9 cellular contexts compared by ENCODE assay signal in the genomic region with DNA sequence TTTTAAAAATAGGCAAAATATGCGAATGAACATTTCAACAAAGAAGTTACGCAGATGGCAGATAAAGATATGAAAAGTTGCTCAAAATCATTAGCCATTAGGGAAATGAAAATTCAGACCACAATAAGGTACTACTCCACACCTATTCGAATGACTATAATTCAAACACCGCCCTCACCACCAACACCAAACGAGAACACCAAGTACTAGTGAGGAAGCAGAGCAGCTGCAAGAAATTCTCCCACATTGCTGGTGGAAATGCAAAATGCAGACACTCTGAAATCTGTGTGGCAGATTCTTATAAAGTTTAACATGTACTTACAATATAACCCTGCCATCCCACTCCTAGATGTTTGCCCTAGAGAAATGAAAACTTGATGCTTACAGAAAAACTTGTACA.
"Had no signal": no experiment of that assay in that cellular context is flagged by ENCODE, and none has a peak within 500 bp of the region (broad histone marks: within the 10 kb centered on the region; RNA-seq: fewer than 3 reads in every experiment).

No MANE protein-coding gene starts in this region.

- H3K4me3 Mint-ChIP-seq: GM23338, H9, IgD-negative memory B cell had no signal

- H3K4me1 Mint-ChIP-seq: IgD-negative memory B cell had no signal

- H3K27ac Mint-ChIP-seq: GM23338, H9, IgD-negative memory B cell had no signal

- DNase-seq: H9, HCEC 1CT, KG1 had no signal

- FAIRE-seq: H1, H54, HepG2 had no signal

- H3K36me3 Mint-ChIP-seq: IgD-negative memory B cell had no signal

- H3K27ac ChIP-seq: HL-60 had no signal

- H3K4me3 ChIP-seq: GM23338 had no signal

- H3K4me2 ChIP-seq: GM23338 had no signal

- H3K9me3 Mint-ChIP-seq: GM23338, H9 had no signal

- H2AFZ ChIP-seq: GM23338 had no signal

- ATAC-seq: GM23338, HepG2 had no signal
